Comparison of ENCODE assay signal across 23 cellular contexts in genomic region chr11:15233386-15233785, GRCh38.
"Had no signal": no experiment of that assay in that cellular context is flagged by ENCODE, and none has a peak within 500 bp of the region (broad histone marks: within the 10 kb centered on the region; RNA-seq: fewer than 3 reads in every experiment).

No MANE protein-coding gene starts in this region.

- H3K9me3 ChIP-seq: breast epithelium, esophagus muscularis mucosa, ovary, psoas muscle, testis, uterus had no signal

- H3K36me3 ChIP-seq: breast epithelium, esophagus muscularis mucosa, ovary, uterus had no signal

- H3K36me3 Mint-ChIP-seq: activated CD4-positive, alpha-beta memory T cell treated with anti-CD3 and anti-CD28 coated beads for 36 hours; activated naive CD8-positive, alpha-beta T cell treated with anti-CD3 and anti-CD28 coated beads for 36 hours; natural killer cell treated with Interleukin-12 subunit alpha and Interleukin-12 subunit beta and Interleukin-15 and Interleukin-18, amount 100 ng/mL, for 72 hours had no signal

- H3K4me3 ChIP-seq: breast epithelium, esophagus muscularis mucosa, ovary, psoas muscle, testis, uterus had no signal

- ATAC-seq: left ventricle myocardium superior; natural killer cell treated with Interleukin-12 subunit alpha and Interleukin-12 subunit beta and Interleukin-15 and Interleukin-18, amount 100 ng/mL, for 72 hours; psoas muscle; right cardiac atrium had no signal

- H3K27me3 ChIP-seq: breast epithelium, esophagus muscularis mucosa, ovary, testis, uterus had no signal

- H3K4me3 Mint-ChIP-seq: activated CD4-positive, alpha-beta memory T cell treated with anti-CD3 and anti-CD28 coated beads for 36 hours; activated naive CD8-positive, alpha-beta T cell treated with anti-CD3 and anti-CD28 coated beads for 36 hours; central memory CD8-positive, alpha-beta T cell; natural killer cell treated with Interleukin-12 subunit alpha and Interleukin-12 subunit beta and Interleukin-15 and Interleukin-18, amount 100 ng/mL, for 72 hours had no signal

- H3K4me1 ChIP-seq: breast epithelium, esophagus muscularis mucosa, psoas muscle, testis, uterus had no signal

- H3K9me3 Mint-ChIP-seq: natural killer cell treated with Interleukin-12 subunit alpha and Interleukin-12 subunit beta and Interleukin-15 and Interleukin-18, amount 100 ng/mL, for 72 hours had no signal

- H3K4me1 Mint-ChIP-seq: activated naive CD8-positive, alpha-beta T cell treated with anti-CD3 and anti-CD28 coated beads for 36 hours; central memory CD8-positive, alpha-beta T cell had no signal

- DNase-seq: activated CD4-positive, alpha-beta memory T cell treated with anti-CD3 and anti-CD28 coated beads for 36 hours; activated CD4-positive, alpha-beta T cell treated with anti-CD3 and anti-CD28 coated beads for 48 hours; activated naive CD4-positive, alpha-beta T cell treated with Interleukin-2 at 50 U/mL for 16 hours; activated naive CD8-positive, alpha-beta T cell treated with anti-CD3 and anti-CD28 coated beads for 36 hours; activated T-cell treated with anti-CD3 and anti-CD28 coated beads, Interleukin-2, amount 50 U/mL, for 48 hours; hippocampal formation; kidney glomerular epithelial cell; left ventricle myocardium superior; mammary epithelial cell; midbrain; ovary; psoas muscle; right cardiac atrium; stimulated activated CD4-positive, alpha-beta T cell treated with anti-CD3 and anti-CD28 coated beads, Interleukin-4, amount 100 ng/mL, for 24 hours; testis; trophoblast cell; uterus had no signal

- H3K27ac ChIP-seq: breast epithelium, esophagus muscularis mucosa, ovary, psoas muscle, testis, uterus had no signal

- H3K27ac Mint-ChIP-seq: activated CD4-positive, alpha-beta memory T cell treated with anti-CD3 and anti-CD28 coated beads for 36 hours; activated naive CD8-positive, alpha-beta T cell treated with anti-CD3 and anti-CD28 coated beads for 36 hours; natural killer cell treated with Interleukin-12 subunit alpha and Interleukin-12 subunit beta and Interleukin-15 and Interleukin-18, amount 100 ng/mL, for 72 hours had no signal

- FAIRE-seq: colon, frontal cortex had no signal
